In genomic region chr10:8950978-8951377, GRCh38 we compare ENCODE assay signal across 24 cellular contexts.
"Had no signal": no experiment of that assay in that cellular context is flagged by ENCODE, and none has a peak within 500 bp of the region (broad histone marks: within the 10 kb centered on the region; RNA-seq: fewer than 3 reads in every experiment).

No MANE protein-coding gene starts in this region.

- H3K4me3 Mint-ChIP-seq: dendritic cell treated with granulocyte-macrophage colony-stimulating factor and Interleukin-4, amounts not matched to agents 40 ng/mL and 50 ng/mL, for 4 days; endodermal cell; memory B cell; natural killer cell; stimulated activated effector memory CD8-positive, alpha-beta T cell treated with anti-CD3 and anti-CD28 coated beads, Interleukin-12 subunit alpha, Interleukin-12 subunit beta, amount 100 ng/mL, for 72 hours had no signal

- H3K4me1 Mint-ChIP-seq: endodermal cell; memory B cell; natural killer cell; stimulated activated effector memory CD8-positive, alpha-beta T cell treated with anti-CD3 and anti-CD28 coated beads, Interleukin-12 subunit alpha, Interleukin-12 subunit beta, amount 100 ng/mL, for 72 hours had no signal

- H3K36me3 Mint-ChIP-seq: memory B cell; natural killer cell; stimulated activated effector memory CD8-positive, alpha-beta T cell treated with anti-CD3 and anti-CD28 coated beads, Interleukin-12 subunit alpha, Interleukin-12 subunit beta, amount 100 ng/mL, for 72 hours had no signal

- DNase-seq: effector CD8-positive, alpha-beta T cell; endodermal cell; foreskin fibroblast; gastrocnemius medialis; head of caudate nucleus; kidney; natural killer cell; occipital lobe; ovary; posterior cingulate gyrus; psoas muscle; right cardiac atrium; sigmoid colon; stimulated activated CD4-positive, alpha-beta T cell treated with anti-CD3 and anti-CD28 coated beads, Interleukin-2, amount 100 ng/mL, for 24 hours; stimulated activated CD4-positive, alpha-beta T cell treated with anti-CD3 and anti-CD28 coated beads, Interleukin-4, amount 100 ng/mL, for 24 hours; stimulated activated naive CD4-positive, alpha-beta T cell treated with Interleukin-2 at 50 U/mL for 16 hours; transverse colon; upper lobe of right lung; uterus had no signal

- H3K27ac Mint-ChIP-seq: dendritic cell treated with granulocyte-macrophage colony-stimulating factor and Interleukin-4, amounts not matched to agents 40 ng/mL and 50 ng/mL, for 4 days; endodermal cell; memory B cell; natural killer cell; stimulated activated effector memory CD8-positive, alpha-beta T cell treated with anti-CD3 and anti-CD28 coated beads, Interleukin-12 subunit alpha, Interleukin-12 subunit beta, amount 100 ng/mL, for 72 hours had no signal

- H3K9me3 Mint-ChIP-seq: endodermal cell; natural killer cell; stimulated activated effector memory CD8-positive, alpha-beta T cell treated with anti-CD3 and anti-CD28 coated beads, Interleukin-12 subunit alpha, Interleukin-12 subunit beta, amount 100 ng/mL, for 72 hours had no signal

- H3K27me3 Mint-ChIP-seq: dendritic cell treated with granulocyte-macrophage colony-stimulating factor and Interleukin-4, amounts not matched to agents 40 ng/mL and 50 ng/mL, for 4 days; memory B cell had no signal

- ATAC-seq: esophagus mucosa; gastrocnemius medialis; left lobe of liver; natural killer cell; psoas muscle; right cardiac atrium; stimulated activated effector memory CD8-positive, alpha-beta T cell treated with anti-CD3 and anti-CD28 coated beads, Interleukin-12 subunit alpha, Interleukin-12 subunit beta, amount 100 ng/mL, for 72 hours; upper lobe of right lung had no signal
